ENCODE assay signal across 25 cellular contexts in the genomic region with DNA sequence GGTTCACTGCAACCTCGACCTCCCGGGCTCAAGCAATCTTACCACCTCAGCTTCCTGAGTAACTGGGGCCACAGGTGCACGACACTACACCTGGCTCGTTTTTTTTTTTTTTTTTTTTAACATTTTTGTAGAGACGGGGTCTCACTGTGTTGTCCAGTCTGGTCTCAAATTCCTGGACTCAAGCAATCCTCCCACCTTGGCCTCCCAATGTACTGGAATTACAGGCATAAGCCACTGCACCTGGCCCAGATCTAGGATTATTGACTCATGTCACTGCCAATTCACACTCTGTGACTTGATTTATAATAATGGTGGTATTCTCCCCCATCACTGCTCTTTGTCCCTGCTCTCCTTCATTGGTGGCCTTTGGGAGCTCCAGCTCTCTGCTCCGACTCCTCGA.
DNase-seq lines count a peak whose midpoint lies in the region; ATAC-seq and TF ChIP-seq lines count a peak whose summit lies in the region.
"Had no signal": no experiment of that assay in that cellular context is flagged by ENCODE, and none has a peak within 500 bp of the region (broad histone marks: within the 10 kb centered on the region; RNA-seq: fewer than 3 reads in every experiment).

No MANE protein-coding gene starts in this region.

- H3K9me3 Mint-ChIP-seq in WTC11 (peaks cover 43% of the 10 kb centered on the region), osteocyte (ENCODE audit: unreplicated experiment) (peaks cover 32% of the 10 kb centered on the region)

- H3K4me3 ChIP-seq in coronary artery (no peak overlapping the region), testis (no peak overlapping the region)
- H3K4me3 ChIP-seq: BLaER1, GM12878 had no signal

- H3K9me3 ChIP-seq in testis, result no peaks in the 10 kb centered on the region
- H3K9me3 ChIP-seq: BE2C had no signal

- intact Hi-C loops in testis (cut with DNase I; ENCODE audit: low total_unique reads), result no loop called here
- intact Hi-C loops in left colon (cut with DNase I, micrococcal nuclease), result no loop called here

- no peak overlapping the region for H3K4me3 Mint-ChIP-seq in WTC11
- H3K4me3 Mint-ChIP-seq in osteocyte (ENCODE audit: unreplicated experiment), result no peak overlapping the region
- H3K4me3 Mint-ChIP-seq: CD14-positive monocyte; CD4-positive, alpha-beta memory T cell; CD4-positive, CD25-positive, alpha-beta regulatory T cell; CD8-positive, alpha-beta memory T cell had no signal

- DNase-seq in RPMI8226, result peak; percentile 1
- no peak for DNase-seq in WTC11 (ENCODE audit: low spot score)
- peak; percentile 26 for DNase-seq in coronary artery (ENCODE audit: low spot score)
- peak; percentile 57 for DNase-seq in osteocyte (ENCODE audit: extremely low spot score, unreplicated experiment)
- no peak for DNase-seq in testis
- no peak for DNase-seq in stimulated activated CD4-positive, alpha-beta T cell treated with anti-CD3 and anti-CD28 coated beads, Interleukin-4, amount 100 ng/mL, for 4 hours
- DNase-seq in left colon, result no peak
- DNase-seq: 8988T; ACHN; BE2C; C1 segment of cervical spinal cord; CD4-positive, alpha-beta memory T cell; CD4-positive, CD25-positive, alpha-beta regulatory T cell; CD8-positive, alpha-beta memory T cell; COR-L47; DMS 273 treated with DMSO at 0.1 percent for 48 hours; DMS153; DMS53; DMS79; DND-41; EL; GDM1 had no signal

- WGBS in testis, 2 donors, result 76 to 90% methylated on average over 7 of the region's 7 CpGs

- ATAC-seq in WTC11 (no peak), left colon (no peak)
- ATAC-seq: GM12878 had no signal

- TF ChIP-seq CTCF in WTC11 (IDR thresholded peaks at IDR 0.05) (no peak), coronary artery (IDR thresholded peaks at IDR 0.05) (no peak), osteocyte (IDR thresholded peaks at IDR 0.05) (no peak), testis (IDR thresholded peaks at IDR 0.05) (no peak)

- no peaks in the 10 kb centered on the region for H3K36me3 ChIP-seq in testis (ENCODE audit: low read depth, missing control alignments)
- H3K36me3 ChIP-seq: BE2C, BLaER1 had no signal

- H3K27ac Mint-ChIP-seq in WTC11 (no peak overlapping the region), osteocyte (ENCODE audit: unreplicated experiment) (no peak overlapping the region)
- H3K27ac Mint-ChIP-seq: CD14-positive monocyte; CD4-positive, alpha-beta memory T cell; CD4-positive, CD25-positive, alpha-beta regulatory T cell; CD8-positive, alpha-beta memory T cell had no signal

- H3K4me1 Mint-ChIP-seq in WTC11, result peaks cover 8% of the 10 kb centered on the region
- H3K4me1 Mint-ChIP-seq in osteocyte (ENCODE audit: unreplicated experiment), result no peaks in the 10 kb centered on the region
- H3K4me1 Mint-ChIP-seq: CD14-positive monocyte; CD4-positive, alpha-beta memory T cell; CD4-positive, CD25-positive, alpha-beta regulatory T cell; CD8-positive, alpha-beta memory T cell had no signal

- POLR2A ChIA-PET in WTC11 (lab: Charles Lee), result no interaction called here

- H3K27ac ChIP-seq in coronary artery, result no peak overlapping the region
- H3K27ac ChIP-seq in testis, result no peak overlapping the region
- H3K27ac ChIP-seq: BLaER1 had no signal

- H3K4me1 ChIP-seq in testis, result no peaks in the 10 kb centered on the region
- H3K4me1 ChIP-seq: BLaER1 had no signal

- H3K36me3 Mint-ChIP-seq in WTC11 (peaks cover 32% of the 10 kb centered on the region), osteocyte (ENCODE audit: unreplicated experiment) (no peaks in the 10 kb centered on the region)
- H3K36me3 Mint-ChIP-seq: CD14-positive monocyte; CD4-positive, alpha-beta memory T cell; CD4-positive, CD25-positive, alpha-beta regulatory T cell had no signal

- H3K27me3 Mint-ChIP-seq in WTC11 (ENCODE audit: low read depth), result peaks cover 14% of the 10 kb centered on the region
- H3K27me3 Mint-ChIP-seq in osteocyte (ENCODE audit: unreplicated experiment), result no peaks in the 10 kb centered on the region

- H3K27me3 ChIP-seq in testis, result no peaks in the 10 kb centered on the region
- H3K27me3 ChIP-seq: BE2C, BLaER1 had no signal

- CTCF ChIA-PET in WTC11 (lab: Charles Lee), result interaction anchor here (0.9 to 1.0 kb wide), 2 partner anchors 32 to 322 kb away, joined by 3 to 5 read pairs; no protein-coding TSS in a partner anchor

- TF ChIP-seq POLR2A in testis (IDR thresholded peaks at IDR 0.05), result no peak

TF ChIP-seq in WTC11, 78 proteins besides CTCF, POLR2A, EP300 and RAD21:
- TF ChIP-seq ATF1 (CRISPR knock-in tag; IDR thresholded peaks at IDR 0.05) (no peak), ZNF121 (CRISPR knock-in tag; IDR thresholded peaks at IDR 0.05) (peak; percentile 34; the same call in 1 of the 2 replicates), MYBL2 (CRISPR knock-in tag; IDR thresholded peaks at IDR 0.05) (no peak), ETV6 (CRISPR knock-in tag; IDR thresholded peaks at IDR 0.05) (no peak)
TF ChIP-seq in WTC11: peak in this region for 1.

Comparison
In these comparisons a context has a peak if more than half of its experiments do, and no peak if none do; other contexts are left out.
1. DNase-seq: peak in RPMI8226 (single experiment), coronary artery (single experiment) and osteocyte (single experiment); none in WTC11 (single experiment), testis (single experiment), stimulated activated CD4-positive, alpha-beta T cell treated with anti-CD3 and anti-CD28 coated beads, Interleukin-4, amount 100 ng/mL, for 4 hours (0 of 2) and left colon (0 of 2).